In genomic region chr22:45957826-45958225, GRCh38 we compare ENCODE assay signal across 27 cellular contexts. TPM values are rescaled to one million over a fixed set of nuclear protein-coding genes. Genes with fewer than 3 reads are reported as not detected.
A peak's percentile ranks its signal among the peaks of the same experiment; 100 is the strongest.
DNase-seq lines count a peak whose midpoint lies in the region; ATAC-seq and TF ChIP-seq lines count a peak whose summit lies in the region.
"Had no signal": no experiment of that assay in that cellular context is flagged by ENCODE, and none has a peak within 500 bp of the region (broad histone marks: within the 10 kb centered on the region; RNA-seq: fewer than 3 reads in every experiment).

No MANE protein-coding gene starts in this region.

- dilution Hi-C loops in IMR-90 (cut with HindIII; ENCODE audit: low sequenced_read_pairs, unreplicated experiment), result no loop called here

- H3K4me2 ChIP-seq in IMR-90 (ENCODE audit: low read depth, low read length), result no peak overlapping the region
- H3K4me2 ChIP-seq in mesendoderm (ENCODE audit: low read length), result no peak overlapping the region
- H3K4me2 ChIP-seq: BLaER1 had no signal

- intact Hi-C loops in IMR-90 (cut with micrococcal nuclease), result no loop called here

- H4K8ac ChIP-seq in IMR-90 (ENCODE audit: low read depth in 2 of 2, low read length in 2 of 2), result no peak overlapping the region
- H4K8ac ChIP-seq in mesendoderm (ENCODE audit: low read depth, low read length), result no peak overlapping the region

- DNase-seq in IMR-90, result no peak
- no peak for DNase-seq in RWPE2 (ENCODE audit: low spot score)
- DNase-seq in mesendoderm, result no peak
- DNase-seq in putamen (ENCODE audit: low spot score), result no peak
- no peak for DNase-seq in NCI-H526 (lab: John Stamatoyannopoulos, UW)
- DNase-seq: 8988T; ACHN; BE2C; C1 segment of cervical spinal cord; CD4-positive, alpha-beta memory T cell; CD4-positive, CD25-positive, alpha-beta regulatory T cell; CD8-positive, alpha-beta memory T cell; COR-L47; DMS 273 treated with DMSO at 0.1 percent for 48 hours; DMS153; DMS53; DMS79; DND-41; EL; GDM1 had no signal

- no peak for TF ChIP-seq RAD21 in IMR-90 (IDR thresholded peaks at IDR 0.05; ENCODE audit: low read length)

- H2BK20ac ChIP-seq in IMR-90 (ENCODE audit: low read depth, low read length), result no peak overlapping the region

- no peak overlapping the region for H3K27ac ChIP-seq in IMR-90 (ENCODE audit: insufficient read depth, low read length)
- H3K27ac ChIP-seq in RWPE2 (ENCODE audit: poor library complexity, severe bottlenecking), result no peak overlapping the region
- no peak overlapping the region for H3K27ac ChIP-seq in mesendoderm (ENCODE audit: low read depth, low read length)
- H3K27ac ChIP-seq: BLaER1 had no signal

- H2BK15ac ChIP-seq in IMR-90 (ENCODE audit: low read depth, low read length) (no peak overlapping the region), mesendoderm (replicated peaks; ENCODE audit: low read depth) (no peak overlapping the region)

- CTCF ChIA-PET in IMR-90 (lab: Yijun Ruan, JAX), result no interaction called here

- no peaks in the 10 kb centered on the region for H3K9me3 ChIP-seq in IMR-90 (ENCODE audit: control insufficient read depth, insufficient read depth, low read length)
- no peaks in the 10 kb centered on the region for H3K9me3 ChIP-seq in RWPE2 (ENCODE audit: severe bottlenecking)
- H3K9me3 ChIP-seq: BE2C, BLaER1 had no signal

- H2BK120ac ChIP-seq in IMR-90 (ENCODE audit: low read depth, low read length), result no peak overlapping the region
- H2BK120ac ChIP-seq in mesendoderm (ENCODE audit: low read depth, low read length), result no peak overlapping the region

- H3K9ac ChIP-seq in IMR-90 (ENCODE audit: low read depth, low read length), result no peak overlapping the region
- no peak overlapping the region for H3K9ac ChIP-seq in mesendoderm (ENCODE audit: low read length)
- H3K9ac ChIP-seq: BLaER1 had no signal

- no peaks in the 10 kb centered on the region for H3K36me3 ChIP-seq in IMR-90 (ENCODE audit: control insufficient read depth, insufficient read depth, low read length)
- no peaks in the 10 kb centered on the region for H3K36me3 ChIP-seq in RWPE2 (ENCODE audit: low read depth)
- no peaks in the 10 kb centered on the region for H3K36me3 ChIP-seq in mesendoderm (ENCODE audit: control insufficient read depth, insufficient read depth, low read length)
- H3K36me3 ChIP-seq: BE2C, BLaER1 had no signal

- POLR2A ChIA-PET in IMR-90 (lab: Charles Lee; ENCODE audit: unreplicated experiment), result no interaction called here

- no peak overlapping the region for H3K4me3 ChIP-seq in IMR-90 (ENCODE audit: insufficient read depth, low read depth, low read length)
- no peak overlapping the region for H3K4me3 ChIP-seq in RWPE2 (ENCODE audit: severe bottlenecking)
- no peak overlapping the region for H3K4me3 ChIP-seq in mesendoderm (ENCODE audit: low read length)
- H3K4me3 ChIP-seq: BLaER1, GM12878 had no signal

- H3K18ac ChIP-seq in IMR-90 (ENCODE audit: low read depth, low read length), result no peak overlapping the region
- no peak overlapping the region for H3K18ac ChIP-seq in mesendoderm (ENCODE audit: low read length)

- H2AK5ac ChIP-seq in IMR-90 (ENCODE audit: low read depth, low read length), result no peak overlapping the region
- H2AK5ac ChIP-seq in mesendoderm (ENCODE audit: low read length), result no peak overlapping the region

- no peaks in the 10 kb centered on the region for H3K4me1 ChIP-seq in IMR-90 (ENCODE audit: control insufficient read depth, insufficient read depth, low read length)
- H3K4me1 ChIP-seq in RWPE2 (ENCODE audit: insufficient read depth, poor library complexity, severe bottlenecking), result no peaks in the 10 kb centered on the region
- H3K4me1 ChIP-seq in mesendoderm (ENCODE audit: control insufficient read depth, low read depth, low read length), result no peaks in the 10 kb centered on the region

- BruUV-seq in IMR-90 (replicated peaks; lab: Mats Ljungman, UMichigan), result no TSS peak

- TF ChIP-seq CTCF in IMR-90 (conservative IDR thresholded peaks at IDR 0.05; ENCODE audit: low read depth, low read length) (no peak), RWPE2 (IDR thresholded peaks at IDR 0.05; ENCODE audit: poor library complexity, severe bottlenecking) (no peak)

- no peak overlapping the region for H3K56ac ChIP-seq in IMR-90 (ENCODE audit: extremely low read depth, insufficient read depth, low read length)
- no peak overlapping the region for H3K56ac ChIP-seq in mesendoderm (ENCODE audit: low read length)

- H3K79me1 ChIP-seq in IMR-90 (ENCODE audit: low read depth in 1 of 2, low read length in 2 of 2), result no peaks in the 10 kb centered on the region
- no peaks in the 10 kb centered on the region for H3K79me1 ChIP-seq in mesendoderm (ENCODE audit: low read length)

- TF ChIP-seq POLR2A in IMR-90 (IDR thresholded peaks at IDR 0.05; ENCODE audit: low read depth, low read length), result no peak

- H4K20me1 ChIP-seq in IMR-90 (ENCODE audit: insufficient read depth, low read length), result no peaks in the 10 kb centered on the region

- H3K23ac ChIP-seq in IMR-90 (ENCODE audit: low read depth, low read length) (no peak overlapping the region), mesendoderm (ENCODE audit: low read length) (peak overlapping the region; percentile 24)

- H4K91ac ChIP-seq in IMR-90 (ENCODE audit: insufficient read depth, low read depth, low read length), result no peak overlapping the region

- H2AK9ac ChIP-seq in IMR-90 (replicated peaks; ENCODE audit: low read depth, low read length, poor library complexity), result peak overlapping the region; percentile 55

- H3K9me1 ChIP-seq in IMR-90 (ENCODE audit: insufficient read depth, low read length), result no peaks in the 10 kb centered on the region

- H3K79me2 ChIP-seq in mesendoderm (ENCODE audit: control insufficient read depth, insufficient read depth, low read length), result no peaks in the 10 kb centered on the region

- in situ Hi-C loops in IMR-90 (cut with MboI; ENCODE audit: low sequenced_read_pairs), result no loop called here

- H3K27me3 ChIP-seq in IMR-90 (ENCODE audit: control insufficient read depth, insufficient read depth, low read length), result peaks cover 40% of the 10 kb centered on the region
- H3K27me3 ChIP-seq in RWPE2 (ENCODE audit: insufficient read depth, poor library complexity, severe bottlenecking), result no peaks in the 10 kb centered on the region
- no peaks in the 10 kb centered on the region for H3K27me3 ChIP-seq in mesendoderm (ENCODE audit: insufficient read depth, low read length, poor library complexity)
- H3K27me3 ChIP-seq: BE2C had no signal

- H2BK5ac ChIP-seq in IMR-90 (ENCODE audit: low read depth, low read length, poor library complexity, severe bottlenecking), result no peak overlapping the region
- H2BK5ac ChIP-seq in mesendoderm (ENCODE audit: low read length), result no peak overlapping the region

- no peak overlapping the region for H3K4ac ChIP-seq in IMR-90 (ENCODE audit: low read depth, low read length)
- no peak overlapping the region for H3K4ac ChIP-seq in mesendoderm (ENCODE audit: low read depth, low read length)

- H2AFZ ChIP-seq in IMR-90 (replicated peaks; ENCODE audit: low read length, poor library complexity), result no peak overlapping the region

- WGBS in IMR-90 (ENCODE audit: extremely low coverage in 2 of 2, insufficient read length in 1 of 2), 2 experiments, result 100% methylated on average over 1 of the region's 10 CpGs; no CpG with 5 or more reads in 1 of the 2 experiments
- WGBS in mesendoderm (ENCODE audit: extremely low coverage, insufficient coverage, low lambda C conversion rate), result no CpG with 5 or more reads among the region's 10 CpGs

- H3K14ac ChIP-seq in IMR-90 (replicated peaks; ENCODE audit: low read depth, low read length), result no peak overlapping the region

- ATAC-seq in IMR-90 (ENCODE audit: low read depth), result no peak
- ATAC-seq in RWPE2 (ENCODE audit: low read depth), result 0 out of 3 replicates have a peak, but pooled peaks have one; percentile 9
- ATAC-seq in HG03342 (IDR thresholded peaks at IDR 0.05; ENCODE audit: unreplicated experiment), result no peak
- no peak for ATAC-seq in HG03460 (IDR thresholded peaks at IDR 0.05; ENCODE audit: unreplicated experiment)
- ATAC-seq: GM12878 had no signal

- no peak overlapping the region for H4K5ac ChIP-seq in IMR-90 (ENCODE audit: low read depth, low read length)
- H4K5ac ChIP-seq in mesendoderm (ENCODE audit: low read length), result no peak overlapping the region

TF ChIP-seq in IMR-90, 13 proteins besides CTCF, POLR2A, EP300 and RAD21:
- TF ChIP-seq MAFK (IDR thresholded peaks at IDR 0.05; ENCODE audit: low read depth, low read length) (no peak), CHD1 (IDR thresholded peaks at IDR 0.05; ENCODE audit: low read depth, low read length) (no peak), CEBPB (IDR thresholded peaks at IDR 0.05; ENCODE audit: low read depth, low read length) (no peak), ELK1 (IDR thresholded peaks at IDR 0.05; ENCODE audit: borderline replicate concordance, low read depth, low read length) (no peak), RFX5 (IDR thresholded peaks at IDR 0.05; ENCODE audit: low read depth, low read length) (no peak), USF2 (IDR thresholded peaks at IDR 0.05; ENCODE audit: low read depth, low read length) (no peak), RCOR1 (IDR thresholded peaks at IDR 0.05; ENCODE audit: insufficient replicate concordance, low read length) (no peak), BHLHE40 (IDR thresholded peaks at IDR 0.05; ENCODE audit: low read depth, low read length) (no peak)

RNA-seq across cellular contexts. Expression of gene WNT7B, which starts 19.1 kb away (rescaled TPM):
- total RNA-seq in IMR-90 (2012; rRNA removed), result under 0.01 TPM in 2 replicates
- 0.15 and 0.16 TPM in 2 replicates for polyA plus RNA-seq in IMR-90 (2012; rRNA removed)
- polyA plus RNA-seq in IMR-90 (2012; cell fraction: cytosol; rRNA removed), result 0.21 and 0.23 TPM in 2 replicates
- 0.10 and 0.15 TPM in 2 replicates for polyA plus RNA-seq in IMR-90 (2012; cell fraction: nucleus; rRNA removed; ENCODE audit: low replicate concordance)
- polyA plus RNA-seq in mesendoderm (2013, experiment 1 of 2), result not detected
- 0.03 TPM for polyA plus RNA-seq in mesendoderm (2013, experiment 2 of 2)
- total RNA-seq: A673; CD4-positive, alpha-beta memory T cell; CD4-positive, CD25-positive, alpha-beta regulatory T cell; CD8-positive, alpha-beta memory T cell; G401; GM12878 had no signal
- polyA plus RNA-seq: CD14-positive monocyte; CD4-positive, alpha-beta memory T cell; CD4-positive, CD25-positive, alpha-beta regulatory T cell; CD8-positive, alpha-beta memory T cell had no signal
